Comparison of ENCODE assay signal across 1 cellular context in genomic region chr6:142845624-142846458, GRCh38.
A peak's percentile ranks its signal among the peaks of the same experiment; 100 is the strongest.
TF ChIP-seq lines count a peak whose summit lies in the region.

No MANE protein-coding gene starts in this region.

TF ChIP-seq in HepG2, 621 proteins besides CTCF, POLR2A, EP300 and RAD21 (continued from another document):
- TF ChIP-seq PRDM10 (CRISPR knock-in tag; IDR thresholded peaks at IDR 0.05; ENCODE audit: low read depth) (peak; percentile 93), ATAD3A (CRISPR knock-in tag; IDR thresholded peaks at IDR 0.05) (no peak), ZNF704 (CRISPR knock-in tag; IDR thresholded peaks at IDR 0.05; ENCODE audit: borderline replicate concordance) (no peak), ZNF605 (CRISPR knock-in tag; IDR thresholded peaks at IDR 0.05) (peak; percentile 76), TFDP1 (CRISPR knock-in tag; IDR thresholded peaks at IDR 0.05; ENCODE audit: borderline replicate concordance) (peak; percentile 68; the same call in 1 of the 2 replicates), WIZ (CRISPR knock-in tag; IDR thresholded peaks at IDR 0.05) (0 out of 2 replicates have a peak, but pooled peaks have one; percentile 34), KAT8 (CRISPR knock-in tag; IDR thresholded peaks at IDR 0.05) (peak; percentile 88), BCLAF1 (IDR thresholded peaks at IDR 0.05) (no peak), ZBTB26 (CRISPR knock-in tag; IDR thresholded peaks at IDR 0.05; ENCODE audit: borderline replicate concordance) (no peak), ZNF556 (CRISPR knock-in tag; IDR thresholded peaks at IDR 0.05; ENCODE audit: borderline replicate concordance) (peak; percentile 99; the same call in 1 of the 2 replicates), ZNF839 (CRISPR knock-in tag; IDR thresholded peaks at IDR 0.05; ENCODE audit: borderline replicate concordance) (no peak), ZNF431 (CRISPR knock-in tag; IDR thresholded peaks at IDR 0.05; ENCODE audit: borderline replicate concordance, low read depth) (no peak; the same call in 1 of the 2 replicates), FOXA1 (IDR thresholded peaks at IDR 0.05) (no peak), FOXA1 (CRISPR knock-in tag; IDR thresholded peaks at IDR 0.05) (peak; percentile 83), TSC22D2 (CRISPR knock-in tag; IDR thresholded peaks at IDR 0.05; ENCODE audit: borderline replicate concordance) (peak; percentile 86; the same call in 1 of the 2 replicates), ATF6 (CRISPR knock-in tag; conservative IDR thresholded peaks at IDR 0.05) (peak; percentile 81; the same call in 1 of the 2 replicates), ZNF597 (CRISPR knock-in tag; IDR thresholded peaks at IDR 0.05) (no peak), ZFP36L2 (CRISPR knock-in tag; IDR thresholded peaks at IDR 0.05) (no peak)
- TF ChIP-seq, protein P1, sequence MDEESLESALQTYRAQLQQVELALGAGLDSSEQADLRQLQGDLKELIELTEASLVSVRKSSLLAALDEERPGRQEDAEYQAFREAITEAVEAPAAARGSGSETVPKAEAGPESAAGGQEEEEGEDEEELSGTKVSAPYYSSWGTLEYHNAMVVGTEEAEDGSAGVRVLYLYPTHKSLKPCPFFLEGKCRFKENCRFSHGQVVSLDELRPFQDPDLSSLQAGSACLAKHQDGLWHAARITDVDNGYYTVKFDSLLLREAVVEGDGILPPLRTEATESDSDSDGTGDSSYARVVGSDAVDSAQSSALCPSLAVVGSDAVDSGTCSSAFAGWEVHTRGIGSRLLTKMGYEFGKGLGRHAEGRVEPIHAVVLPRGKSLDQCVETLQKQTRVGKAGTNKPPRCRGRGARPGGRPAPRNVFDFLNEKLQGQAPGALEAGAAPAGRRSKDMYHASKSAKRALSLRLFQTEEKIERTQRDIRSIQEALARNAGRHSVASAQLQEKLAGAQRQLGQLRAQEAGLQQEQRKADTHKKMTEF (CRISPR knock-in tag; IDR thresholded peaks at IDR 0.05): peak; percentile 97
- TF ChIP-seq, protein P2, sequence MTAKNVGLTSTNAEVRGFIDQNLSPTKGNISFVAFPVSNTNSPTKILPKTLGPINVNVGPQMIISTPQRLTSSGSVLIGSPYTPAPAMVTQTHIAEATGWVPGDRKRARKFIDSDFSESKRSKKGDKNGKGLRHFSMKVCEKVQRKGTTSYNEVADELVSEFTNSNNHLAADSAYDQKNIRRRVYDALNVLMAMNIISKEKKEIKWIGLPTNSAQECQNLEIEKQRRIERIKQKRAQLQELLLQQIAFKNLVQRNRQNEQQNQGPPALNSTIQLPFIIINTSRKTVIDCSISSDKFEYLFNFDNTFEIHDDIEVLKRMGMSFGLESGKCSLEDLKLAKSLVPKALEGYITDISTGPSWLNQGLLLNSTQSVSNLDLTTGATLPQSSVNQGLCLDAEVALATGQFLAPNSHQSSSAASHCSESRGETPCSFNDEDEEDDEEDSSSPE (CRISPR knock-in tag; IDR thresholded peaks at IDR 0.05): peak; percentile 70; the same call in 1 of the 2 replicates
- TF ChIP-seq, protein P3, sequence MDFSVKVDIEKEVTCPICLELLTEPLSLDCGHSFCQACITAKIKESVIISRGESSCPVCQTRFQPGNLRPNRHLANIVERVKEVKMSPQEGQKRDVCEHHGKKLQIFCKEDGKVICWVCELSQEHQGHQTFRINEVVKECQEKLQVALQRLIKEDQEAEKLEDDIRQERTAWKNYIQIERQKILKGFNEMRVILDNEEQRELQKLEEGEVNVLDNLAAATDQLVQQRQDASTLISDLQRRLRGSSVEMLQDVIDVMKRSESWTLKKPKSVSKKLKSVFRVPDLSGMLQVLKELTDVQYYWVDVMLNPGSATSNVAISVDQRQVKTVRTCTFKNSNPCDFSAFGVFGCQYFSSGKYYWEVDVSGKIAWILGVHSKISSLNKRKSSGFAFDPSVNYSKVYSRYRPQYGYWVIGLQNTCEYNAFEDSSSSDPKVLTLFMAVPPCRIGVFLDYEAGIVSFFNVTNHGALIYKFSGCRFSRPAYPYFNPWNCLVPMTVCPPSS (IDR thresholded peaks at IDR 0.05): no peak
